Comparison of ENCODE assay signal across 26 cellular contexts in the genomic region with DNA sequence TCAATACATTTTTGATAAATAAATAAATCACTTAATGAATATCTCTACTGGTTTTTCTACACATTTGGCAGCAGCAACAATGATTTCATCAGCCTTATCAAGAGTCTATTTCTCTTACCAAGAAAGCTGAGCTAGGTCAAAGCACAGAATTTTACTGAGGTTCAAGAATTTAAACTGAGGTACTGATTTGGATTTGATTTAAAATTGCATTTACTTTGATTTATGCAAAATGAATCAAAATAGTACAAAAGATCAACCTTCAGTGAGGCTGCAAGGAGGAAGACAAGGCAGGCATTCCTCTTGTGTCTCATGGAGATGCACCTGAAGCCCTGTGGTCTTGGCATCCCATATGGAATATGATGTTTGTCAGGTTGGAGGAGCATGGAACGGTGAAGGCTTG.
"Had no signal": no experiment of that assay in that cellular context is flagged by ENCODE, and none has a peak within 500 bp of the region (broad histone marks: within the 10 kb centered on the region; RNA-seq: fewer than 3 reads in every experiment).

No MANE protein-coding gene starts in this region.

- DNase-seq: stimulated activated CD4-positive, alpha-beta T cell treated with anti-CD3 and anti-CD28 coated beads, Interleukin-4, amount 100 ng/mL, for 1 hour; stimulated activated CD4-positive, alpha-beta T cell treated with anti-CD3 and anti-CD28 coated beads, Interleukin-4, amount 100 ng/mL, for 24 hours; stimulated activated CD4-positive, alpha-beta T cell treated with anti-CD3 and anti-CD28 coated beads, Interleukin-4, amount 100 ng/mL, for 4 hours; stimulated activated CD8-positive, alpha-beta memory T cell treated with anti-CD3 and anti-CD28 coated beads, Interleukin-4, amount 100 ng/mL, for 48 hours; stimulated activated naive B cell treated with anti-CD40 and anti-IgM and Interleukin-4, amounts not matched to agents 10 μg/mL and 1 μg/mL and 100 μg/mL, for 72 hours; stimulated activated naive CD4-positive, alpha-beta T cell; stimulated activated naive CD4-positive, alpha-beta T cell treated with Interleukin-2 at 50 U/mL for 16 hours; stimulated activated naive CD8-positive, alpha-beta T cell treated with anti-CD3 and anti-CD28 coated beads, Interleukin-15, amount 100 ng/mL, for 72 hours; stimulated activated naive CD8-positive, alpha-beta T cell treated with anti-CD3 and anti-CD28 coated beads, Interleukin-15, Interleukin-2, amounts not matched to agents 100 U/mL and 50 U/mL, for 24 hours; stomach; substantia nigra; testis; thyroid gland; transverse colon; trophoblast cell; upper lobe of left lung; upper lobe of right lung; uterus had no signal

- FAIRE-seq: urothelium cell line had no signal

- H3K9me3 ChIP-seq: stomach, suprapubic skin, testis, thoracic aorta, thyroid gland, tibial artery, tibial nerve, transverse colon, upper lobe of left lung, upper lobe of right lung, uterus, vagina had no signal

- H3K4me3 ChIP-seq: stomach, suprapubic skin, testis, thoracic aorta, thyroid gland, tibial artery, tibial nerve, transverse colon, upper lobe of left lung, upper lobe of right lung, uterus, vagina had no signal

- H3K36me3 ChIP-seq: stomach, suprapubic skin, thoracic aorta, thyroid gland, tibial artery, tibial nerve, transverse colon, upper lobe of left lung, upper lobe of right lung, uterus, vagina had no signal

- ATAC-seq: stimulated activated effector memory CD8-positive, alpha-beta T cell treated with anti-CD3 and anti-CD28 coated beads, Interleukin-12 subunit alpha, Interleukin-12 subunit beta, amount 100 ng/mL, for 72 hours; stimulated activated memory B cell treated with anti-CD40 and anti-IgM and Interleukin-4, amounts not matched to agents 10 μg/mL and 1 μg/mL and 100 μg/mL, for 72 hours; stimulated activated naive B cell treated with anti-CD40 and anti-IgM and Interleukin-4, amounts not matched to agents 10 μg/mL and 1 μg/mL and 100 μg/mL, for 72 hours; stimulated activated naive CD8-positive, alpha-beta T cell treated with anti-CD3 and anti-CD28 coated beads, Interleukin-15, amount 100 ng/mL, for 72 hours; stimulated activated naive CD8-positive, alpha-beta T cell treated with anti-CD3 and anti-CD28 coated beads, Interleukin-15, Interleukin-2, amounts not matched to agents 100 U/mL and 50 U/mL, for 24 hours; upper lobe of right lung had no signal

- H3K4me1 ChIP-seq: stomach, suprapubic skin, testis, tibial artery, tibial nerve, transverse colon, upper lobe of left lung, upper lobe of right lung, uterus, vagina had no signal

- H3K27ac ChIP-seq: stomach, suprapubic skin, testis, thoracic aorta, thyroid gland, tibial artery, tibial nerve, transverse colon, upper lobe of left lung, upper lobe of right lung, uterus, vagina had no signal

- H3K27me3 ChIP-seq: stomach, suprapubic skin, testis, thyroid gland, tibial nerve, transverse colon, upper lobe of left lung, upper lobe of right lung, uterus, vagina had no signal
